9 cellular contexts compared by ENCODE assay signal in genomic region chr14:76768671-76769500, GRCh38. TPM values are rescaled to one million over a fixed set of nuclear protein-coding genes. Genes with fewer than 3 reads are reported as not detected.
DNase-seq lines count a peak whose midpoint lies in the region; ATAC-seq and TF ChIP-seq lines count a peak whose summit lies in the region.
"Had no signal": no experiment of that assay in that cellular context is flagged by ENCODE, and none has a peak within 500 bp of the region (broad histone marks: within the 10 kb centered on the region; RNA-seq: fewer than 3 reads in every experiment).

No MANE protein-coding gene starts in this region.

- no peak overlapping the region for H3K9ac ChIP-seq in skeletal muscle tissue (ENCODE audit: low read depth in 1 of 3, low read length in 3 of 3)
- no peak overlapping the region for H3K9ac ChIP-seq in MM.1S (ENCODE audit: low read length)

- peaks cover 15% of the 10 kb centered on the region for H3K27me3 ChIP-seq in GM23338 (ENCODE audit: insufficient read depth)
- H3K27me3 ChIP-seq in heart right ventricle = peaks cover 0 to 3% (median 0%) of the 10 kb centered on the region in 7 donors
- peaks cover 4 to 43% (median 7%) of the 10 kb centered on the region in 3 donors for H3K27me3 ChIP-seq in skeletal muscle tissue (ENCODE audit: control insufficient read depth in 3 of 3, insufficient read depth in 3 of 3, low read length in 3 of 3)
- no peaks in the 10 kb centered on the region for H3K27me3 ChIP-seq in MM.1S (replicated peaks; ENCODE audit: insufficient read depth, low read length)

- H3K9me3 Mint-ChIP-seq in GM23338 (0 out of 3 replicates have a peak, but pooled peaks cover 4% of the 10 kb centered on the region), WTC11 (no peaks in the 10 kb centered on the region)

- H3K36me3 Mint-ChIP-seq in GM23338 (ENCODE audit: low read depth) = no peaks in the 10 kb centered on the region
- H3K36me3 Mint-ChIP-seq in WTC11 = no peaks in the 10 kb centered on the region

- H3K4me2 ChIP-seq in GM23338 (peak overlapping the region; percentile 79), MM.1S (ENCODE audit: low read depth, low read length) (no peak overlapping the region)

- no peaks in the 10 kb centered on the region for H3K36me3 ChIP-seq in GM23338 (ENCODE audit: insufficient read depth)
- peaks cover 0 to 35% (median 0%) of the 10 kb centered on the region in 9 donors for H3K36me3 ChIP-seq in heart right ventricle
- peaks cover 0 to 2% (median 0%) of the 10 kb centered on the region in 3 donors for H3K36me3 ChIP-seq in skeletal muscle tissue (ENCODE audit: control insufficient read depth in 3 of 3, insufficient read depth in 3 of 3, low read length in 3 of 3)
- no peaks in the 10 kb centered on the region for H3K36me3 ChIP-seq in MM.1S (replicated peaks; ENCODE audit: insufficient read depth, low read length)

- H3K27ac ChIP-seq in GM23338 (ENCODE audit: low read depth) (no peak overlapping the region), heart right ventricle (peak overlapping the region; percentile 57 to 95 (median 82)), skeletal muscle tissue (ENCODE audit: low read depth, low read length) (peak overlapping the region; percentile 60), MM.1S (ENCODE audit: low read length) (no peak overlapping the region)

- ATAC-seq in GM23338 = no peak
- ATAC-seq in WTC11 = no peak
- ATAC-seq in heart right ventricle = peak in 1 of 8 donors; percentile 27
- ATAC-seq in HG02623 (IDR thresholded peaks at IDR 0.05; ENCODE audit: unreplicated experiment) = no peak

- H3K27me3 Mint-ChIP-seq in GM23338 (ENCODE audit: insufficient read depth, low read depth, poor library complexity) (peaks cover 13% of the 10 kb centered on the region), WTC11 (ENCODE audit: low read depth) (peaks cover 23% of the 10 kb centered on the region)

- intact Hi-C loops in heart right ventricle (cut with DNase I) = loop anchor here in 3 of 10 donors (5.0 kb wide), 3 partner anchors 42 to 57 kb away; no protein-coding TSS in a partner anchor

- TF ChIP-seq CTCF in GM23338 (conservative IDR thresholded peaks at IDR 0.05; ENCODE audit: low read depth in 2 of 2) (no peak), WTC11 (IDR thresholded peaks at IDR 0.05) (no peak), heart right ventricle (IDR thresholded peaks at IDR 0.05) (no peak), MM.1S (IDR thresholded peaks at IDR 0.05; ENCODE audit: low read length) (no peak)

- H3K4me3 ChIP-seq in GM23338 = peak overlapping the region; percentile 44; the same call in 1 of the 2 replicates
- peak overlapping the region in 2 of 10 donors; percentile 6 to 8 for H3K4me3 ChIP-seq in heart right ventricle
- no peak overlapping the region for H3K4me3 ChIP-seq in skeletal muscle tissue (ENCODE audit: low read length in 3 of 3)
- no peak overlapping the region for H3K4me3 ChIP-seq in MM.1S (ENCODE audit: low read length)

- no peaks in the 10 kb centered on the region for H3F3A ChIP-seq in GM23338 (replicated peaks; ENCODE audit: low read depth)
- H3F3A ChIP-seq in MM.1S (ENCODE audit: insufficient read depth, low read length) = no peaks in the 10 kb centered on the region

- DNase-seq in GM23338 (ENCODE audit: low spot score) (no peak), WTC11 (ENCODE audit: low spot score) (no peak), heart right ventricle (no peak), AG08395 (ENCODE audit: low spot score) (no peak), MM.1S (no peak), cerebellar cortex (ENCODE audit: low spot score) (no peak)

- H2AFZ ChIP-seq in GM23338 = 0 out of 2 replicates have a peak overlapping the region, but pooled peaks have one; percentile 52
- H2AFZ ChIP-seq in MM.1S (ENCODE audit: low read length) = no peak overlapping the region

- CTCF ChIA-PET in WTC11 (lab: Charles Lee) = interaction anchor here (1.3 to 2.7 kb wide), 3 partner anchors 16 to 547 kb away, joined by 3 to 28 read pairs (median 12); no protein-coding TSS in a partner anchor

- H3K4me3 Mint-ChIP-seq in GM23338 (peak overlapping the region; percentile 47; the same call in 1 of the 3 replicates), WTC11 (peak overlapping the region; percentile 44)

- H4K20me1 ChIP-seq in GM23338 (replicated peaks; ENCODE audit: insufficient read depth) = no peaks in the 10 kb centered on the region
- H4K20me1 ChIP-seq in MM.1S (ENCODE audit: insufficient read depth, low read length) = no peaks in the 10 kb centered on the region

- 52 to 58% methylated on average over 11 of the region's 11 CpGs for WGBS in heart right ventricle, 2 donors

- H3K9me3 ChIP-seq in heart right ventricle = no peaks in the 10 kb centered on the region
- no peaks in the 10 kb centered on the region for H3K9me3 ChIP-seq in skeletal muscle tissue (ENCODE audit: control insufficient read depth in 3 of 3, low read length in 3 of 3)
- no peaks in the 10 kb centered on the region for H3K9me3 ChIP-seq in MM.1S (replicated peaks; ENCODE audit: insufficient read depth, low read length)

- H3K4me1 Mint-ChIP-seq in GM23338 = peaks cover 27% of the 10 kb centered on the region
- peaks cover 30% of the 10 kb centered on the region for H3K4me1 Mint-ChIP-seq in WTC11

- POLR2A ChIA-PET in WTC11 (lab: Charles Lee) = no interaction called here

- H3K79me2 ChIP-seq in GM23338 (replicated peaks; ENCODE audit: insufficient read depth) (no peaks in the 10 kb centered on the region), MM.1S (ENCODE audit: low read length) (no peaks in the 10 kb centered on the region)

- no peak overlapping the region for H3K27ac Mint-ChIP-seq in GM23338
- H3K27ac Mint-ChIP-seq in WTC11 = no peak overlapping the region

- no peaks in the 10 kb centered on the region for H3K9me2 ChIP-seq in GM23338 (ENCODE audit: insufficient read depth)
- no peaks in the 10 kb centered on the region for H3K9me2 ChIP-seq in MM.1S (replicated peaks; ENCODE audit: insufficient read depth, low read length)

- peaks cover 11% of the 10 kb centered on the region for H3K4me1 ChIP-seq in GM23338 (ENCODE audit: insufficient read depth)
- peaks cover 33 to 99% (median 77%) of the 10 kb centered on the region in 9 donors for H3K4me1 ChIP-seq in heart right ventricle
- H3K4me1 ChIP-seq in skeletal muscle tissue (ENCODE audit: control insufficient read depth in 3 of 3, insufficient read depth in 3 of 3, low read length in 3 of 3) = peaks cover 44 to 51% (median 45%) of the 10 kb centered on the region in 3 donors
- H3K4me1 ChIP-seq in MM.1S (ENCODE audit: low read length) = no peaks in the 10 kb centered on the region

TF ChIP-seq in GM23338, 12 proteins besides CTCF, POLR2A, EP300 and RAD21 (continues in another document):
- TF ChIP-seq ETS1 (IDR thresholded peaks at IDR 0.05) = no peak
- no peak for TF ChIP-seq EZH2phosphoT487 (IDR thresholded peaks at IDR 0.05; ENCODE audit: unreplicated experiment)
- no peak for TF ChIP-seq CREB1 (CRISPR knock-in tag; IDR thresholded peaks at IDR 0.05; ENCODE audit: low read depth)
- TF ChIP-seq JUNB (IDR thresholded peaks at IDR 0.05; ENCODE audit: unreplicated experiment) = no peak
- no peak for TF ChIP-seq ZNF114 (CRISPR knock-in tag; IDR thresholded peaks at IDR 0.05)
- TF ChIP-seq STAT1 (IDR thresholded peaks at IDR 0.05; ENCODE audit: unreplicated experiment) = no peak
- no peak for TF ChIP-seq NANOG (IDR thresholded peaks at IDR 0.05; ENCODE audit: borderline replicate concordance)

TF ChIP-seq in WTC11, 78 proteins besides CTCF, POLR2A, EP300 and RAD21 (continues in another document):
- TF ChIP-seq ZMAT4 (CRISPR knock-in tag; IDR thresholded peaks at IDR 0.05) (no peak), RORB (CRISPR knock-in tag; IDR thresholded peaks at IDR 0.05) (no peak), NFYB (CRISPR knock-in tag; conservative IDR thresholded peaks at IDR 0.05; ENCODE audit: low read depth) (no peak), ATF6 (CRISPR knock-in tag; IDR thresholded peaks at IDR 0.05) (no peak), SP1 (CRISPR knock-in tag; conservative IDR thresholded peaks at IDR 0.05) (no peak)

RNA-seq across cellular contexts. Expression of gene VASH1, which starts 7.6 kb away (rescaled TPM):
- 2.8 and 3.7 TPM in 2 replicates for total RNA-seq in GM23338 (2014; rRNA removed; shearing (Covaris generic))
- polyA plus RNA-seq in GM23338 (2016; fragmentation: Nextera tagmentation; extraction: Ambion mirVana) (0.78 and 1.4 TPM in 2 replicates), heart right ventricle (10 to 100 TPM; 13.2 to 13.6 TPM)
- total RNA-seq in WTC11 (2021) (7.2 to 10.9 TPM (median 10.5 TPM) in 3 replicates), heart right ventricle (10 to 100 TPM in 8 of 10 donors, 1 to 10 TPM in 2; 9.1 to 20.2 (median 12.9) TPM), skeletal muscle tissue (24.0 TPM)

RNA-seq across cellular contexts. Expression of gene ANGEL1, which starts 43.8 kb away (rescaled TPM):
- total RNA-seq in GM23338 (2014; rRNA removed; shearing (Covaris generic)) = 22.2 and 31.6 TPM in 2 replicates
- 4.6 and 5.3 TPM in 2 replicates for polyA plus RNA-seq in GM23338 (2016; fragmentation: Nextera tagmentation; extraction: Ambion mirVana)
- 25.7 to 29.7 TPM (median 25.8 TPM) in 3 replicates for total RNA-seq in WTC11 (2021)
- total RNA-seq in heart right ventricle = 10 to 100 TPM in 8 of 10 donors, 1 to 10 TPM in 2; 9.2 to 17.1 (median 12.9) TPM
- polyA plus RNA-seq in heart right ventricle = 1 to 10 TPM; 5.5 to 9.9 TPM
- total RNA-seq in skeletal muscle tissue = 9.9 TPM

RNA-seq across cellular contexts. Expression of gene LRRC74A, which starts 57.3 kb away (rescaled TPM):
- total RNA-seq in GM23338 (2014; rRNA removed; shearing (Covaris generic)) = not detected in 2 replicates
- not detected in 2 replicates for polyA plus RNA-seq in GM23338 (2016; fragmentation: Nextera tagmentation; extraction: Ambion mirVana)
- total RNA-seq in WTC11 (2021) = not detected in 3 replicates
- not detected for total RNA-seq in heart right ventricle
- polyA plus RNA-seq in heart right ventricle = not detected
- not detected for total RNA-seq in skeletal muscle tissue
- polyA plus RNA-seq: keratinocyte had no signal

Comparison
In these comparisons a context has a peak if more than half of its experiments do, and no peak if none do; other contexts are left out.
1. H3K27ac ChIP-seq: peak in heart right ventricle (10 of 10) and skeletal muscle tissue (single experiment); none in GM23338 (single experiment) and MM.1S (single experiment).